1 cellular context compared by ENCODE assay signal in the genomic region with DNA sequence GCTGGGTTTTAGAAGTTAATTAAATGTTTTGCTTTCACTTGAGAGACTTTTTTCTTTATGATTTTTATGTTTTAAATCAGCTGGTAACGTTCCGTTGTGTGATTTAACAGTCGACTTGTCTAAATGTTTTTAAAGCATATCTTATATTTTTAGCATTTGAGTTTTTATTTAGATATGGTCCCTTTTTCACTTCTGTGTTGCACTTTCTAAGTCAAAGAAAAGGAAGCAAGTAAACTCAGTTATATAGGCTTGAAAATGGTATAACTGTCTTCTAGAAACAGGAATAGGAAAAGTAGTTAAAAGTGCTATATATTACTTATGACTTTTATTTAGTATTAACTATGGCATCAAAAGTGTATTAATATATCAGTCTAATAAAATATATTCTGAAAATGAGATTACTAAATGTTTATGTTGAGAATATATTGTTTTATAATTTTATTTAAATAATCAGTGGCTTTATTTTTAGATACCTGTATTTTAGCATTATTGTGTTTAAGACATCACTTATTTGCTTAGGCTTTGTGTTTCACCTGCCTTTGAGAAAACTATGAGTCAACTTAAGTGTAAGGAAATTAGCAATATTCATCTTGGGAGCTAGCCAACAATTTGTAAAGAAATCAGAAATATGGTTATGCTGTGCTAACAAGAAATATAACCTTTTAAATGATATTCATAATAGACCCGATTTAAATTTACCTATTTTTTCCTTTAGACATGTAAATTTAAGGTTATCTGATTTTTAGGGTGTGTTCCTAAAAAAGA.
TF ChIP-seq lines count a peak whose summit lies in the region.

No MANE protein-coding gene starts in this region.

TF ChIP-seq in HCT116, 20 proteins besides CTCF, POLR2A, EP300 and RAD21 (continued from another document):
- TF ChIP-seq, protein P1, sequence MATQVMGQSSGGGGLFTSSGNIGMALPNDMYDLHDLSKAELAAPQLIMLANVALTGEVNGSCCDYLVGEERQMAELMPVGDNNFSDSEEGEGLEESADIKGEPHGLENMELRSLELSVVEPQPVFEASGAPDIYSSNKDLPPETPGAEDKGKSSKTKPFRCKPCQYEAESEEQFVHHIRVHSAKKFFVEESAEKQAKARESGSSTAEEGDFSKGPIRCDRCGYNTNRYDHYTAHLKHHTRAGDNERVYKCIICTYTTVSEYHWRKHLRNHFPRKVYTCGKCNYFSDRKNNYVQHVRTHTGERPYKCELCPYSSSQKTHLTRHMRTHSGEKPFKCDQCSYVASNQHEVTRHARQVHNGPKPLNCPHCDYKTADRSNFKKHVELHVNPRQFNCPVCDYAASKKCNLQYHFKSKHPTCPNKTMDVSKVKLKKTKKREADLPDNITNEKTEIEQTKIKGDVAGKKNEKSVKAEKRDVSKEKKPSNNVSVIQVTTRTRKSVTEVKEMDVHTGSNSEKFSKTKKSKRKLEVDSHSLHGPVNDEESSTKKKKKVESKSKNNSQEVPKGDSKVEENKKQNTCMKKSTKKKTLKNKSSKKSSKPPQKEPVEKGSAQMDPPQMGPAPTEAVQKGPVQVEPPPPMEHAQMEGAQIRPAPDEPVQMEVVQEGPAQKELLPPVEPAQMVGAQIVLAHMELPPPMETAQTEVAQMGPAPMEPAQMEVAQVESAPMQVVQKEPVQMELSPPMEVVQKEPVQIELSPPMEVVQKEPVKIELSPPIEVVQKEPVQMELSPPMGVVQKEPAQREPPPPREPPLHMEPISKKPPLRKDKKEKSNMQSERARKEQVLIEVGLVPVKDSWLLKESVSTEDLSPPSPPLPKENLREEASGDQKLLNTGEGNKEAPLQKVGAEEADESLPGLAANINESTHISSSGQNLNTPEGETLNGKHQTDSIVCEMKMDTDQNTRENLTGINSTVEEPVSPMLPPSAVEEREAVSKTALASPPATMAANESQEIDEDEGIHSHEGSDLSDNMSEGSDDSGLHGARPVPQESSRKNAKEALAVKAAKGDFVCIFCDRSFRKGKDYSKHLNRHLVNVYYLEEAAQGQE (IDR thresholded peaks at IDR 0.05; ENCODE audit: low read depth): no peak
- TF ChIP-seq, protein P2, sequence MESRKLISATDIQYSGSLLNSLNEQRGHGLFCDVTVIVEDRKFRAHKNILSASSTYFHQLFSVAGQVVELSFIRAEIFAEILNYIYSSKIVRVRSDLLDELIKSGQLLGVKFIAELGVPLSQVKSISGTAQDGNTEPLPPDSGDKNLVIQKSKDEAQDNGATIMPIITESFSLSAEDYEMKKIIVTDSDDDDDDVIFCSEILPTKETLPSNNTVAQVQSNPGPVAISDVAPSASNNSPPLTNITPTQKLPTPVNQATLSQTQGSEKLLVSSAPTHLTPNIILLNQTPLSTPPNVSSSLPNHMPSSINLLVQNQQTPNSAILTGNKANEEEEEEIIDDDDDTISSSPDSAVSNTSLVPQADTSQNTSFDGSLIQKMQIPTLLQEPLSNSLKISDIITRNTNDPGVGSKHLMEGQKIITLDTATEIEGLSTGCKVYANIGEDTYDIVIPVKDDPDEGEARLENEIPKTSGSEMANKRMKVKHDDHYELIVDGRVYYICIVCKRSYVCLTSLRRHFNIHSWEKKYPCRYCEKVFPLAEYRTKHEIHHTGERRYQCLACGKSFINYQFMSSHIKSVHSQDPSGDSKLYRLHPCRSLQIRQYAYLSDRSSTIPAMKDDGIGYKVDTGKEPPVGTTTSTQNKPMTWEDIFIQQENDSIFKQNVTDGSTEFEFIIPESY (IDR thresholded peaks at IDR 0.05; ENCODE audit: extremely low read depth, insufficient replicate concordance, low read length): no peak
- TF ChIP-seq POLR2AphosphoS5 (IDR thresholded peaks at IDR 0.05; ENCODE audit: low read depth, low read length): no peak
- TF ChIP-seq ELF1 (IDR thresholded peaks at IDR 0.05; ENCODE audit: borderline replicate concordance, low read depth): no peak
- TF ChIP-seq, protein P3, sequence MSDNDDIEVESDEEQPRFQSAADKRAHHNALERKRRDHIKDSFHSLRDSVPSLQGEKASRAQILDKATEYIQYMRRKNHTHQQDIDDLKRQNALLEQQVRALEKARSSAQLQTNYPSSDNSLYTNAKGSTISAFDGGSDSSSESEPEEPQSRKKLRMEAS (IDR thresholded peaks at IDR 0.05): no peak
